8 cellular contexts compared by ENCODE assay signal in genomic region chr12:47079365-47079893, GRCh38. TPM values are rescaled to one million over a fixed set of nuclear protein-coding genes. Genes with fewer than 3 reads are reported as not detected.
A peak's percentile ranks its signal among the peaks of the same experiment; 100 is the strongest.
DNase-seq lines count a peak whose midpoint lies in the region; FAIRE-seq and TF ChIP-seq lines count a peak whose summit lies in the region.

Gene PCED1B, plus strand, starts transcription at chr12:47079621. Its CDS starts 155,443 bp downstream, at chr12:47235064.

- FAIRE-seq in bronchial epithelial cell (lab: Jason Lieb, UNC): no peak

- peak within 1 kb of the TSS; percentile 73 for H3K27ac ChIP-seq in VCaP

- DNase-seq in Daoy (ENCODE audit: low read depth) (peak; percentile 80), GOT3 (lab: John Stamatoyannopoulos, UW) (peak; percentile 27), NCI-H1092 (lab: John Stamatoyannopoulos, UW) (peak; percentile 66), bronchial epithelial cell (ENCODE audit: low read depth) (peak; percentile 49), kidney tubule cell (ENCODE audit: low spot score) (peak; percentile 82), ecto neural progenitor cell (ENCODE audit: low spot score) (no peak)
- DNase-seq in stimulated activated CD4-positive, alpha-beta T cell treated with anti-CD3 and anti-CD28 coated beads, Interleukin-1b, Interleukin-23, amount 100 ng/mL, for 4 hours (ENCODE audit: low read depth in 2 of 2): peak; percentile 49 to 57

- peak within 1 kb of the TSS; percentile 61 for H3K4me3 ChIP-seq in bronchial epithelial cell (ENCODE audit: low read depth, low read length)

- peak; percentile 73 for TF ChIP-seq CTCF in VCaP (conservative IDR thresholded peaks at IDR 0.05)
- peak; percentile 66 for TF ChIP-seq CTCF in bronchial epithelial cell (IDR thresholded peaks at IDR 0.05; ENCODE audit: insufficient read depth, low read length, severe bottlenecking)

- no peaks in the 10 kb centered on the region for H3K27me3 ChIP-seq in bronchial epithelial cell (ENCODE audit: control insufficient read depth, insufficient read depth, low read length)

- no peaks in the 10 kb centered on the region for H3K36me3 ChIP-seq in bronchial epithelial cell (ENCODE audit: control insufficient read depth, insufficient read depth, low read length)

RNA-seq across cellular contexts. Expression of gene PCED1B, which starts in this region (rescaled TPM):
- total RNA-seq in Daoy (2014; rRNA removed; shearing (Covaris generic)): 3.8 and 4.7 TPM in 2 replicates
- 0.51 and 1.3 TPM in 2 replicates for total RNA-seq in bronchial epithelial cell
